In genomic region chr2:181036445-181036844, GRCh38 we compare ENCODE assay signal across 13 cellular contexts. TPM values are rescaled to one million over a fixed set of nuclear protein-coding genes. Genes with fewer than 3 reads are reported as not detected.
DNase-seq lines count a peak whose midpoint lies in the region; ATAC-seq lines count a peak whose summit lies in the region.
"Had no signal": no experiment of that assay in that cellular context is flagged by ENCODE, and none has a peak within 500 bp of the region (broad histone marks: within the 10 kb centered on the region; RNA-seq: fewer than 3 reads in every experiment).

No MANE protein-coding gene starts in this region.

- POLR2A ChIA-PET in CD8-positive, alpha-beta memory T cell (lab: Charles Lee), result no interaction called here
- POLR2A ChIA-PET in activated CD4-positive, alpha-beta T cell treated with anti-CD3 and anti-CD28 coated beads for 36 hours (lab: Charles Lee), result no interaction called here

- no peak overlapping the region for H3K27ac ChIP-seq in mesenchymal stem cell (ENCODE audit: low read length, poor library complexity, severe bottlenecking)
- no peak overlapping the region for H3K27ac ChIP-seq in CD8-positive, alpha-beta memory T cell (ENCODE audit: low read depth, low read length)
- H3K27ac ChIP-seq: heart left ventricle, upper lobe of left lung, VCaP had no signal

- no peak overlapping the region for H3K18ac ChIP-seq in mesenchymal stem cell (ENCODE audit: low read depth in 1 of 2, low read length in 2 of 2)

- no peaks in the 10 kb centered on the region for H3K27me3 ChIP-seq in mesenchymal stem cell (ENCODE audit: control insufficient read depth in 1 of 2, insufficient read depth in 1 of 2, low read length in 2 of 2)
- no peaks in the 10 kb centered on the region for H3K27me3 ChIP-seq in CD8-positive, alpha-beta memory T cell (ENCODE audit: insufficient read depth, low read length, poor library complexity, severe bottlenecking)
- H3K27me3 ChIP-seq: heart left ventricle, upper lobe of left lung had no signal

- peak overlapping the region in 1 of 2 experiments; percentile 39 for H2BK12ac ChIP-seq in mesenchymal stem cell (ENCODE audit: low read length in 2 of 2)

- no peak overlapping the region for H3K4me3 Mint-ChIP-seq in CD8-positive, alpha-beta memory T cell
- no peak overlapping the region for H3K4me3 Mint-ChIP-seq in activated CD4-positive, alpha-beta T cell treated with anti-CD3 and anti-CD28 coated beads for 36 hours

- H3K79me1 ChIP-seq in mesenchymal stem cell (replicated peaks; ENCODE audit: low read length, poor library complexity, severe bottlenecking), result peaks cover 3% of the 10 kb centered on the region

- no peak overlapping the region for H3K4me3 ChIP-seq in mesenchymal stem cell (ENCODE audit: insufficient read depth in 1 of 2, low read depth in 1 of 2, low read length in 2 of 2)
- no peak overlapping the region for H3K4me3 ChIP-seq in CD8-positive, alpha-beta memory T cell (ENCODE audit: low read length)
- H3K4me3 ChIP-seq: heart left ventricle, upper lobe of left lung had no signal

- peak overlapping the region in 1 of 2 experiments; percentile 55 for H3K14ac ChIP-seq in mesenchymal stem cell (ENCODE audit: low read length in 2 of 2)

- H3K27ac Mint-ChIP-seq in CD8-positive, alpha-beta memory T cell, result no peak overlapping the region
- no peak overlapping the region for H3K27ac Mint-ChIP-seq in activated CD4-positive, alpha-beta T cell treated with anti-CD3 and anti-CD28 coated beads for 36 hours

- no peak overlapping the region for H3K9ac ChIP-seq in mesenchymal stem cell (ENCODE audit: low read length)

- WGBS in mesenchymal stem cell, result 98% methylated on average over 2 of the region's 2 CpGs

- no peaks in the 10 kb centered on the region for H3K36me3 ChIP-seq in mesenchymal stem cell (ENCODE audit: control insufficient read depth in 1 of 2, insufficient read depth in 2 of 2, low read depth in 1 of 2, low read length in 2 of 2)
- H3K36me3 ChIP-seq in CD8-positive, alpha-beta memory T cell (ENCODE audit: insufficient read depth, low read length), result no peaks in the 10 kb centered on the region
- H3K36me3 ChIP-seq: heart left ventricle, upper lobe of left lung had no signal

- H3K9me3 Mint-ChIP-seq in CD8-positive, alpha-beta memory T cell, result no peaks in the 10 kb centered on the region
- no peaks in the 10 kb centered on the region for H3K9me3 Mint-ChIP-seq in activated CD4-positive, alpha-beta T cell treated with anti-CD3 and anti-CD28 coated beads for 36 hours (ENCODE audit: low read depth)

- H2BK15ac ChIP-seq in mesenchymal stem cell (ENCODE audit: low read depth, poor library complexity, severe bottlenecking), result no peak overlapping the region

- H3K23ac ChIP-seq in mesenchymal stem cell (ENCODE audit: low read length in 2 of 2), result no peak overlapping the region

- no peak overlapping the region for H4K8ac ChIP-seq in mesenchymal stem cell (ENCODE audit: low read length)

- peaks cover 1 to 2% (median 2%) of the 10 kb centered on the region in 3 donors for H3K36me3 Mint-ChIP-seq in CD8-positive, alpha-beta memory T cell
- peaks cover 7% of the 10 kb centered on the region for H3K36me3 Mint-ChIP-seq in activated CD4-positive, alpha-beta T cell treated with anti-CD3 and anti-CD28 coated beads for 36 hours (ENCODE audit: low read depth)

- H4K91ac ChIP-seq in mesenchymal stem cell (ENCODE audit: low read length), result no peak overlapping the region

- ATAC-seq in GM19035 (IDR thresholded peaks at IDR 0.05; ENCODE audit: unreplicated experiment) (peak; percentile 57), GM21723 (IDR thresholded peaks at IDR 0.05; ENCODE audit: unreplicated experiment) (peak; percentile 51), HG03432 (IDR thresholded peaks at IDR 0.05; ENCODE audit: unreplicated experiment) (peak; percentile 71)
- no peak for ATAC-seq in activated CD4-positive, alpha-beta T cell treated with anti-CD3 and anti-CD28 coated beads for 36 hours
- ATAC-seq: heart left ventricle had no signal

- peaks cover 18 to 30% (median 27%) of the 10 kb centered on the region in 3 donors for H3K4me1 Mint-ChIP-seq in CD8-positive, alpha-beta memory T cell
- peaks cover 18% of the 10 kb centered on the region for H3K4me1 Mint-ChIP-seq in activated CD4-positive, alpha-beta T cell treated with anti-CD3 and anti-CD28 coated beads for 36 hours

- intact Hi-C loops in activated CD4-positive, alpha-beta T cell treated with anti-CD3 and anti-CD28 coated beads for 36 hours (cut with DNase I, micrococcal nuclease), result loop anchor here (2.0 kb wide), 1 partner anchor 56 kb away; the partner anchor contains the start of gene UBE2E3 (in 2 of the 2)

- no peaks in the 10 kb centered on the region for H3K9me3 ChIP-seq in mesenchymal stem cell (ENCODE audit: control insufficient read depth, low read length)
- H3K9me3 ChIP-seq in CD8-positive, alpha-beta memory T cell (ENCODE audit: low read length), result no peaks in the 10 kb centered on the region
- H3K9me3 ChIP-seq: heart left ventricle, upper lobe of left lung had no signal

- no peak overlapping the region for H2AFZ ChIP-seq in mesenchymal stem cell (ENCODE audit: low read depth, low read length)

- peak; percentile 11 for DNase-seq in mesenchymal stem cell
- no peak for DNase-seq in activated CD8-positive, alpha-beta memory T cell treated with anti-CD3 and anti-CD28 coated beads, Interleukin-2, amount 50 U/mL, for 48 hours
- no peak for DNase-seq in CD8-positive, alpha-beta memory T cell
- no peak for DNase-seq in activated CD4-positive, alpha-beta T cell treated with anti-CD3 and anti-CD28 coated beads for 36 hours
- DNase-seq: activated naive CD4-positive, alpha-beta T cell; heart left ventricle; midbrain; OCI-M1; upper lobe of left lung had no signal

- peaks cover 0 to 1% of the 10 kb centered on the region in 2 donors for H3K27me3 Mint-ChIP-seq in CD8-positive, alpha-beta memory T cell
- H3K27me3 Mint-ChIP-seq in activated CD4-positive, alpha-beta T cell treated with anti-CD3 and anti-CD28 coated beads for 36 hours, result no peaks in the 10 kb centered on the region

- H3K4me2 ChIP-seq in mesenchymal stem cell (ENCODE audit: low read length, poor library complexity, severe bottlenecking), result no peak overlapping the region

- H3K4me1 ChIP-seq in mesenchymal stem cell (ENCODE audit: control insufficient read depth, insufficient read depth, low read depth, low read length), result peaks cover 7% of the 10 kb centered on the region
- H3K4me1 ChIP-seq in CD8-positive, alpha-beta memory T cell (ENCODE audit: insufficient read depth, low read length), result peaks cover 6% of the 10 kb centered on the region

- no peak overlapping the region for H2BK120ac ChIP-seq in mesenchymal stem cell (ENCODE audit: low read depth, low read length)

- H3K4ac ChIP-seq in mesenchymal stem cell (ENCODE audit: low read depth in 1 of 2, low read length in 2 of 2), result no peak overlapping the region

- H2BK5ac ChIP-seq in mesenchymal stem cell (ENCODE audit: low read depth, low read length, poor library complexity, severe bottlenecking), result no peak overlapping the region

- no peak overlapping the region for H2AK5ac ChIP-seq in mesenchymal stem cell (ENCODE audit: low read length, severe bottlenecking)

- CTCF ChIA-PET in CD8-positive, alpha-beta memory T cell (lab: Charles Lee), result no interaction called here
- CTCF ChIA-PET in activated CD4-positive, alpha-beta T cell treated with anti-CD3 and anti-CD28 coated beads for 36 hours (lab: Charles Lee), result interaction anchor here (2.3 kb wide), 1 partner anchor 23 kb away, joined by 6 read pairs; no protein-coding TSS in a partner anchor

RNA-seq across cellular contexts. Expression of gene UBE2E3, which starts 56.0 kb away (rescaled TPM):
- 149 TPM for polyA plus RNA-seq in mesenchymal stem cell (2013, experiment 1 of 2)
- polyA plus RNA-seq in mesenchymal stem cell (2013, experiment 2 of 2), result 155 TPM
- total RNA-seq in CD8-positive, alpha-beta memory T cell, result 10 to 100 TPM; 36.5 to 38.0 TPM
- polyA plus RNA-seq in CD8-positive, alpha-beta memory T cell, result 70.4 TPM
- total RNA-seq in activated CD4-positive, alpha-beta T cell treated with anti-CD3 and anti-CD28 coated beads for 36 hours, result 10 to 100 TPM; 37.0 to 69.6 TPM
